20 cellular contexts compared by ENCODE assay signal in the genomic region with DNA sequence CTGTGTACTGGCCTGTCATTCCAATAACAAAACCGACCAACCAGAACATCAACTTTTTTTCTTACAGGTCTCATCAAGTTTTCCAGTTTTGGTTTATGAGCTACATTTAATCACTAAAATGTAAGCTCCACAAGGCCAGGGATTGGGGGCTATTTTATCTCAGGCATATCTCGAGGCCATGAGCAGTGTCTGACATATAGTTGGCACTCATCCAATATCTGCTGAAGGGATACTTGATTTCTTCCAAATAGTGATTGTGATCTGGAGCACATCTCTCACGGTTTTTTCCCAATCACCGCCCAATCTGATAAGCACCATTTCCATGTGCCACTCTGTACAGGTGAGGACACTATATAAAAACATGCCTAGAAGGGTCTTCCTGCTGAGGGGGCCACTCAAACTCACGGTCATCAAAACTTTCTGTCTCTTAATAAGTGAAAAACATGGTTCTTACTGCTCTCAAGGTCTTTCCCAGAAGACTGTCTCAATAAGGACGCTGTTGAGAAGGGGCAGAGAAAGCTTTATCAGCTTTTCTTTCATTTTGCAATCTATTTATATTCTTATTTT.
"Had no signal": no experiment of that assay in that cellular context is flagged by ENCODE, and none has a peak within 500 bp of the region (broad histone marks: within the 10 kb centered on the region; RNA-seq: fewer than 3 reads in every experiment).

No MANE protein-coding gene starts in this region.

- H3K27me3 ChIP-seq: left lung, pancreas, sigmoid colon, spleen, tibial nerve, uterus had no signal

- FAIRE-seq: keratinocyte had no signal

- H3K36me3 ChIP-seq: left lung, pancreas, prostate gland, sigmoid colon, tibial nerve, uterus had no signal

- DNase-seq: hippocampal formation; left colon; left lung; lower lobe of right lung; mesenchymal stem cell; nucleus accumbens; pancreas; posterior cingulate gyrus; retina; right cardiac atrium; sigmoid colon; spleen; stimulated activated CD4-positive, alpha-beta T cell treated with anti-CD3 and anti-CD28 coated beads, Interleukin-4, amount 100 ng/mL, for 24 hours; substantia nigra; uterus had no signal

- H3K9me3 ChIP-seq: left lung, lower lobe of right lung, pancreas, prostate gland, sigmoid colon, spleen, tibial nerve, uterus had no signal

- H3K4me3 ChIP-seq: left lung, lower lobe of right lung, pancreas, prostate gland, sigmoid colon, spleen, tibial nerve, uterus had no signal

- H3K4me1 ChIP-seq: prostate gland, spleen had no signal

- ATAC-seq: left colon; lower lobe of right lung; naive thymus-derived CD8-positive, alpha-beta T cell; pancreas; right cardiac atrium; stimulated activated effector memory CD8-positive, alpha-beta T cell treated with anti-CD3 and anti-CD28 coated beads, Interleukin-12 subunit alpha, Interleukin-12 subunit beta, amount 100 ng/mL, for 72 hours had no signal

- H3K27ac ChIP-seq: left lung, lower lobe of right lung, pancreas, prostate gland, sigmoid colon, spleen, tibial nerve, uterus had no signal
